20 cellular contexts compared by ENCODE assay signal in genomic region chr11:74147199-74147929, GRCh38. TPM values are rescaled to one million over a fixed set of nuclear protein-coding genes. Genes with fewer than 3 reads are reported as not detected.
A peak's percentile ranks its signal among the peaks of the same experiment; 100 is the strongest.
DNase-seq lines count a peak whose midpoint lies in the region; ATAC-seq lines count a peak whose summit lies in the region.
"Had no signal": no experiment of that assay in that cellular context is flagged by ENCODE, and none has a peak within 500 bp of the region (broad histone marks: within the 10 kb centered on the region; RNA-seq: fewer than 3 reads in every experiment).

No MANE protein-coding gene starts in this region.

- no peaks in the 10 kb centered on the region for H3K9me3 ChIP-seq in adipocyte (ENCODE audit: control insufficient read depth, low read length)
- H3K9me3 ChIP-seq: gastroesophageal sphincter, sigmoid colon, thyroid gland had no signal

- ATAC-seq in GM18867 (IDR thresholded peaks at IDR 0.05; ENCODE audit: unreplicated experiment): no peak
- ATAC-seq: gastroesophageal sphincter had no signal

- DNase-seq in A172 (ENCODE audit: low spot score) (peak; percentile 77), HS-27A (ENCODE audit: low read depth) (peak; percentile 88), adipocyte (ENCODE audit: low read depth) (peak; percentile 38), iris pigment epithelial cell (ENCODE audit: low read depth) (peak; percentile 54), T-helper 9 cell (no peak), iPS-NIHi11 (ENCODE audit: low spot score) (no peak)
- DNase-seq in activated effector memory CD4-positive, alpha-beta T cell treated with anti-CD3 and anti-CD28 coated beads, Interleukin-2, amount 50 U/mL, for 16 hours: no peak
- DNase-seq: 8988T; activated CD4-positive, alpha-beta T cell treated with anti-CD3 and anti-CD28 coated beads, Interleukin-2, amount 10 ng/mL, durations not matched to agents 7 days and 5 days; activated naive CD8-positive, alpha-beta T cell treated with anti-CD3 and anti-CD28 coated beads for 36 hours; CD4-positive, CD25-positive, alpha-beta regulatory T cell; mammary epithelial cell; NCI-H1092 treated with DMSO at 0.1 percent for 48 hours; NK-92 treated with Interleukin-12 subunit alpha and Interleukin-12 subunit beta, amount 100 ng/mL, for 24 hours; SHP77 treated with DMSO at 0.1 percent for 48 hours; sigmoid colon; stimulated activated CD4-positive, alpha-beta T cell treated with anti-CD3 and anti-CD28 coated beads, Interleukin-4, amount 100 ng/mL, for 4 hours; thyroid gland had no signal

- peak overlapping the region; percentile 8 for H3K4me3 ChIP-seq in adipocyte (ENCODE audit: low read length)
- H3K4me3 ChIP-seq: gastroesophageal sphincter, sigmoid colon, thyroid gland had no signal

- H3K4me1 ChIP-seq in adipocyte (ENCODE audit: control insufficient read depth, insufficient read depth, low read length): peaks cover 28% of the 10 kb centered on the region
- H3K4me1 ChIP-seq: gastroesophageal sphincter, sigmoid colon, thyroid gland had no signal

- no peaks in the 10 kb centered on the region for H3K36me3 ChIP-seq in adipocyte (ENCODE audit: control insufficient read depth, insufficient read depth, low read length, severe bottlenecking)
- H3K36me3 ChIP-seq: gastroesophageal sphincter, sigmoid colon, thyroid gland had no signal

- H3K27me3 ChIP-seq in adipocyte (replicated peaks; ENCODE audit: control insufficient read depth, insufficient read depth, low read length): no peaks in the 10 kb centered on the region
- H3K27me3 ChIP-seq: gastroesophageal sphincter, sigmoid colon, thyroid gland had no signal

- H3K9ac ChIP-seq in adipocyte (ENCODE audit: low read length): no peak overlapping the region

RNA-seq across cellular contexts. Expression of gene C2CD3, which starts 23.4 kb away (rescaled TPM):
- total RNA-seq in A172 (2014; rRNA removed; shearing (Covaris generic)): 49.2 and 54.2 TPM in 2 replicates

RNA-seq across cellular contexts. Expression of gene PPME1, which starts 23.7 kb away (rescaled TPM):
- 219 and 294 TPM in 2 replicates for total RNA-seq in A172 (2014; rRNA removed; shearing (Covaris generic))

Comparison
In these comparisons a context has a peak if more than half of its experiments do, and no peak if none do; other contexts are left out.
1. DNase-seq: peak in A172 (single experiment), HS-27A (single experiment), adipocyte (single experiment) and iris pigment epithelial cell (single experiment); none in activated effector memory CD4-positive, alpha-beta T cell treated with anti-CD3 and anti-CD28 coated beads, Interleukin-2, amount 50 U/mL, for 16 hours (single experiment), T-helper 9 cell (single experiment) and iPS-NIHi11 (single experiment).